10 cellular contexts compared by ENCODE assay signal in the genomic region with DNA sequence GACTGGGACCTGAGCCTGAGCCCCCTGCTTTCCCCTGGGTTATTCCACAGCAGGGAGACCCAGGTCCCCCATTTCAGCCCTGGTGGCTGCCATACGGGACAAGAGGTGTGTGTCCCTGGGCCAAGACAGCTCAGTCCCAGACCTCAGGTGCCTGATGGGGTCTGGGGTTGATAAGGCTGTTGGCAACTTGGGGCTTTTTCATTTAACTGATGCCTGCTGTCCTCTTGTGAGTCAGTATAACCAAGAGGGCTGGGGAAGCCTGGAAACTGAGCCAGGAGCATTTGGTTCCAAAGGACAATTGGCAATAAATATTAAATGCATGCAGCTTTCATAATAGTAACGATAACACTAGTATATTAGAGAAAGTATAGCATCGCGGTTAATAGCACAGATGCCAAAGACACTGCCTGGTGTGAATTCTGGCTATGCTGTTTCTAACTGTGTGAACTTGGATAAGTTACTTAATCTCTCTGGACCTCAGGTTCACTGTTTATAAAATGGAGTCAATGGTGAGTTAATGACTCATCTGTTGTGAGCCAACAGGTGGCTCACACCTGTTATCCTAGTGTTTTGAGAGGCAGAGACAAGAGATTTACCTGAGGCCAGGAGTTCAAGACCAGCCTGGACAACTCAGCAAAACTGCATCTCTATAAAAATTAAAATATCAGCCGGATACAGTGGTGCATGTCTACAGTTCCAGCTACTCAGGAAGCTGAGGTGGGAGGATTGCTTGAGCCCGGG. TPM values are rescaled to one million over a fixed set of nuclear protein-coding genes. Genes with fewer than 3 reads are reported as not detected.
DNase-seq lines count a peak whose midpoint lies in the region; ATAC-seq, FAIRE-seq and TF ChIP-seq lines count a peak whose summit lies in the region.
"Had no signal": no experiment of that assay in that cellular context is flagged by ENCODE, and none has a peak within 500 bp of the region (broad histone marks: within the 10 kb centered on the region; RNA-seq: fewer than 3 reads in every experiment).

No MANE protein-coding gene starts in this region.

- H4K20me1 ChIP-seq in fibroblast of lung (ENCODE audit: control insufficient read depth, extremely low read depth, insufficient read depth, low read length): no peaks in the 10 kb centered on the region

- H3K79me2 ChIP-seq in fibroblast of lung (ENCODE audit: control insufficient read depth, insufficient read depth, low read length): peaks cover 2% of the 10 kb centered on the region

- FAIRE-seq in frontal cortex (lab: Jason Lieb, UNC) (no peak), GM12891 (lab: Jason Lieb, UNC) (no peak)

- H3K9me3 ChIP-seq in Peyer's patch (no peaks in the 10 kb centered on the region), fibroblast of lung (ENCODE audit: control insufficient read depth, insufficient read depth, low read depth, low read length) (no peaks in the 10 kb centered on the region), sigmoid colon (no peaks in the 10 kb centered on the region)

- no peak overlapping the region for H2AFZ ChIP-seq in fibroblast of lung (ENCODE audit: low read length)

- peak overlapping the region; percentile 96 for H3K4me2 ChIP-seq in fibroblast of lung (ENCODE audit: extremely low read depth, insufficient read depth, low read length)

- no peak for TF ChIP-seq POLR2A in Peyer's patch (IDR thresholded peaks at IDR 0.05)
- no peak for TF ChIP-seq POLR2A in sigmoid colon (IDR thresholded peaks at IDR 0.05)
- no peak for TF ChIP-seq POLR2A in GM12891 (IDR thresholded peaks at IDR 0.05; ENCODE audit: low read depth, low read length)

- H3K4me1 ChIP-seq in Peyer's patch (peaks cover 0 to 17% (median 2%) of the 10 kb centered on the region in 4 donors), fibroblast of lung (ENCODE audit: control insufficient read depth, extremely low read depth, insufficient read depth, low read length) (no peaks in the 10 kb centered on the region), sigmoid colon (peaks cover 0 to 15% (median 8%) of the 10 kb centered on the region in 4 donors)

- no peak for TF ChIP-seq CTCF in Peyer's patch (IDR thresholded peaks at IDR 0.05)
- TF ChIP-seq CTCF in fibroblast of lung (conservative IDR thresholded peaks at IDR 0.05 in 1 of 2, IDR thresholded peaks at IDR 0.05 in 1 of 2; ENCODE audit: low read depth in 1 of 2, low read length in 2 of 2): no peak
- TF ChIP-seq CTCF in sigmoid colon (IDR thresholded peaks at IDR 0.05): no peak

- no peak overlapping the region for H3K9ac ChIP-seq in fibroblast of lung (ENCODE audit: insufficient read depth, low read length)

- WGBS in sigmoid colon, 2 donors: 78 to 88% methylated on average over 6 of the region's 6 CpGs

- ATAC-seq in HG03095 (IDR thresholded peaks at IDR 0.05; ENCODE audit: unreplicated experiment): no peak

- no peak for TF ChIP-seq EP300 in sigmoid colon (IDR thresholded peaks at IDR 0.05)

- DNase-seq in DMS53 (lab: John Stamatoyannopoulos, UW) (peak; percentile 53), Peyer's patch (no peak), fibroblast of lung (ENCODE audit: low read depth in 2 of 2) (no peak), sigmoid colon (no peak), activated gamma-delta T cell (lab: John Stamatoyannopoulos, UW) (no peak), frontal cortex (ENCODE audit: low spot score in 2 of 2) (no peak), GM12891 (ENCODE audit: insufficient read length, low spot score) (no peak)
- DNase-seq: NCI-H1436 had no signal

- no peaks in the 10 kb centered on the region for H3K36me3 ChIP-seq in Peyer's patch
- no peaks in the 10 kb centered on the region for H3K36me3 ChIP-seq in fibroblast of lung (ENCODE audit: control insufficient read depth, insufficient read depth, low read length)
- H3K36me3 ChIP-seq in sigmoid colon: no peaks in the 10 kb centered on the region

- peak overlapping the region in 3 of 4 donors; percentile 14 to 60 (median 59) for H3K4me3 ChIP-seq in Peyer's patch
- H3K4me3 ChIP-seq in fibroblast of lung (replicated peaks in 1 of 4; ENCODE audit: control extremely low read depth in 1 of 4, insufficient read depth in 1 of 4, low read depth in 3 of 4, low read length in 4 of 4): peak overlapping the region; percentile 41 to 81 (median 60)
- H3K4me3 ChIP-seq in sigmoid colon: peak overlapping the region in 3 of 4 donors; percentile 37 to 51 (median 49)

- H3K27me3 ChIP-seq in Peyer's patch (no peaks in the 10 kb centered on the region), fibroblast of lung (ENCODE audit: control insufficient read depth, insufficient read depth, low read length) (no peaks in the 10 kb centered on the region), sigmoid colon (peaks cover 0 to 15% (median 0%) of the 10 kb centered on the region in 3 donors)

- intact Hi-C loops in sigmoid colon (cut with DNase I): loop anchor here (10.0 kb wide), 1 partner anchor 228 kb away; no protein-coding TSS in a partner anchor

- H3K27ac ChIP-seq in Peyer's patch (peak overlapping the region in 3 of 4 donors; percentile 57 to 73 (median 57)), fibroblast of lung (ENCODE audit: insufficient read depth, low read length) (no peak overlapping the region), sigmoid colon (peak overlapping the region in 3 of 4 donors; percentile 35 to 68 (median 46))

TF ChIP-seq in GM12891, 5 proteins besides CTCF, POLR2A, EP300 and RAD21:
- TF ChIP-seq POU2F2 (IDR thresholded peaks at IDR 0.05; ENCODE audit: low read depth, low read length) (no peak), PAX5 (IDR thresholded peaks at IDR 0.05; ENCODE audit: insufficient read depth, low read length, severe bottlenecking) (no peak), SPI1 (IDR thresholded peaks at IDR 0.05; ENCODE audit: low read depth, low read length) (no peak), POLR2AphosphoS5 (IDR thresholded peaks at IDR 0.05; ENCODE audit: low read depth, low read length) (no peak), TAF1 (IDR thresholded peaks at IDR 0.05; ENCODE audit: low read depth, low read length) (no peak)

RNA-seq across cellular contexts. Expression of a gene that starts 0.9 kb away (rescaled TPM):
- 10 to 100 TPM in 3 of 4 donors, 1 to 10 TPM in 1; 7.5 to 21.5 (median 11.4) TPM for total RNA-seq in Peyer's patch
- 10.0 and 12.4 TPM in 2 replicates for total RNA-seq in fibroblast of lung
- polyA plus RNA-seq in fibroblast of lung: 5.1 and 5.6 TPM in 2 replicates
- 8.0 and 10.3 TPM in 2 replicates for polyA plus RNA-seq in fibroblast of lung (2012)
- polyA minus RNA-seq in fibroblast of lung (ENCODE audit: low replicate concordance): 3.3 and 5.0 TPM in 2 replicates
- 1 to 10 TPM in 2 of 4 donors, under 1 TPM in 2; 0.82 to 1.9 (median 0.95) TPM for total RNA-seq in sigmoid colon
- polyA plus RNA-seq in sigmoid colon: 10 to 100 TPM; 24.3 to 33.0 (median 32.6) TPM
- 0.82 TPM for total RNA-seq in frontal cortex
- polyA plus RNA-seq in GM12891 (2012; ENCODE audit: low read depth, missing spikeins): 4.1 TPM

RNA-seq across cellular contexts. Expression of a gene that starts 19.4 kb away (rescaled TPM):
- total RNA-seq in Peyer's patch (not detected), fibroblast of lung (not detected in 2 replicates), sigmoid colon (under 1 TPM in 1 of 4 donors, not detected in 3; 0.27 TPM), frontal cortex (not detected)
- polyA plus RNA-seq in fibroblast of lung (not detected in 2 replicates), sigmoid colon (10 to 100 TPM in 1 of 3 donors, 1 to 10 TPM in 2; 2.9 to 23.6 (median 4.8) TPM)
- polyA plus RNA-seq in fibroblast of lung (2012): not detected in 2 replicates
- not detected in 2 replicates for polyA minus RNA-seq in fibroblast of lung (ENCODE audit: low replicate concordance)
- polyA plus RNA-seq in GM12891 (2012; ENCODE audit: low read depth, missing spikeins): not detected

RNA-seq across cellular contexts. Expression of a gene that starts 48.6 kb away (rescaled TPM):
- total RNA-seq in Peyer's patch (not detected), fibroblast of lung (not detected in 2 replicates), sigmoid colon (not detected), frontal cortex (0.41 TPM)
- polyA plus RNA-seq in fibroblast of lung (not detected in 2 replicates), sigmoid colon (not detected)
- not detected in 2 replicates for polyA plus RNA-seq in fibroblast of lung (2012)
- not detected in 2 replicates for polyA minus RNA-seq in fibroblast of lung (ENCODE audit: low replicate concordance)
- not detected for polyA plus RNA-seq in GM12891 (2012; ENCODE audit: low read depth, missing spikeins)
- polyA plus RNA-seq: esophagus had no signal
